9 cellular contexts compared by ENCODE assay signal in the genomic region with DNA sequence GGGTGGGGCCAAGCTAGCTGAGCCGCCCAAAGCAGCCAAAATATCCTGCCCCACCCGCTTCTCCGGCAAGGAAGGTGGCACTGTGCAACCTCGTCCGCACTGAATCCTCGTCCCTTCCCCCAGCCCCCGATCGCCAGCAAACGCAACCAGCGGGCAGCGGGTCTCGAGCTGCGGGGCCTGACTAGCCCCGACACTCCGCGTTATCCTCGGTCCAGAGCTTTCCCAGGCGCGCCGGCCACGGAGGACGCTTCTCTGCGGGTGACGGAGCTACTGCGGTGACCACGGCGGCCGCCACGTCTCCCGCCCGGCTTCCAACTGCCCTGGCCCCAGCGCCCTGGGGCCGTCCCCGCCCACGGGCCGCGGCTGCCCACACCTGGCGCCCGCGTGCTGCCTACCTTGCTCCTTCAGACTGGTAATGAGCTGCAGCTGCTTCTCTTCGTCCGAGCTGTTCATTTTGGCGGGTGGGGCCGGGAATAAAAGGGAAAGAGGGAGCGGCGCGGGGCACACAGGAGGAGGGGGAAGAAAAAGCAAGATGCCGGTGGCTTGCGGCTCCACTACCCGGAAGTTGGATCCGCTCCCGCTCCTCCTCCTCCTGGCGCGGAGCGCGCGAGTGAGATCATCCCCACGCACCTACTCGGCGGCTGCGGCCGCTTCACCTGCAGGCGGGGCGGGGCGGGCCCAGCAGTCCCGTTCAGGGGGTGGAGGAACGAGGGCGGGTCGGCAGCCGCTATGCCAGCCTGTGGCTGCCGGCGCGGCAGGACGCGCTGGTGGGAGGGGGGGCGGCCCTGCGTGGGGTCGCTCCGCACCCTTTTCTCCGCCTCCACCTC. TPM values are rescaled to one million over a fixed set of nuclear protein-coding genes. Genes with fewer than 3 reads are reported as not detected.
DNase-seq lines count a peak whose midpoint lies in the region; FAIRE-seq and TF ChIP-seq lines count a peak whose summit lies in the region.
"Had no signal": no experiment of that assay in that cellular context is flagged by ENCODE, and none has a peak within 500 bp of the region (broad histone marks: within the 10 kb centered on the region; RNA-seq: fewer than 3 reads in every experiment).

A gene with protein sequence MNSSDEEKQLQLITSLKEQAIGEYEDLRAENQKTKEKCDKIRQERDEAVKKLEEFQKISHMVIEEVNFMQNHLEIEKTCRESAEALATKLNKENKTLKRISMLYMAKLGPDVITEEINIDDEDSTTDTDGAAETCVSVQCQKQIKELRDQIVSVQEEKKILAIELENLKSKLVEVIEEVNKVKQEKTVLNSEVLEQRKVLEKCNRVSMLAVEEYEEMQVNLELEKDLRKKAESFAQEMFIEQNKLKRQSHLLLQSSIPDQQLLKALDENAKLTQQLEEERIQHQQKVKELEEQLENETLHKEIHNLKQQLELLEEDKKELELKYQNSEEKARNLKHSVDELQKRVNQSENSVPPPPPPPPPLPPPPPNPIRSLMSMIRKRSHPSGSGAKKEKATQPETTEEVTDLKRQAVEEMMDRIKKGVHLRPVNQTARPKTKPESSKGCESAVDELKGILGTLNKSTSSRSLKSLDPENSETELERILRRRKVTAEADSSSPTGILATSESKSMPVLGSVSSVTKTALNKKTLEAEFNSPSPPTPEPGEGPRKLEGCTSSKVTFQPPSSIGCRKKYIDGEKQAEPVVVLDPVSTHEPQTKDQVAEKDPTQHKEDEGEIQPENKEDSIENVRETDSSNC (minus strand): TSS at position 561 of the 827 bp plus-strand sequence. CDS start 108 bp downstream, at position 453.

- 1% methylated on average over 48 of the region's 80 CpGs for WGBS in smooth muscle cell (ENCODE audit: low lambda C conversion rate)

- no peaks in the 10 kb centered on the region for H3K9me3 ChIP-seq in kidney (ENCODE audit: control insufficient read depth in 1 of 2, low read length in 2 of 2)
- no peaks in the 10 kb centered on the region for H3K9me3 ChIP-seq in smooth muscle cell (replicated peaks; ENCODE audit: low read depth)

- H3K36me3 ChIP-seq in kidney (ENCODE audit: control insufficient read depth in 1 of 2, insufficient read depth in 2 of 2, low read length in 2 of 2) = no peaks in the 10 kb centered on the region
- H3K36me3 ChIP-seq in smooth muscle cell (ENCODE audit: low read depth) = no peaks in the 10 kb centered on the region

- H3K9ac ChIP-seq in kidney (ENCODE audit: low read length in 2 of 2) = peak within 1 kb of the TSS; percentile 29 to 72
- peak within 1 kb of the TSS; percentile 87 for H3K9ac ChIP-seq in smooth muscle cell (ENCODE audit: low read depth)

- H3K4me3 ChIP-seq in kidney (ENCODE audit: low read length in 2 of 2) (peak within 1 kb of the TSS; percentile 75 to 78), smooth muscle cell (peak within 1 kb of the TSS; percentile 98)

- intact Hi-C loops in kidney (cut with DNase I) = no loop called here

- TF ChIP-seq CTCF in kidney (IDR thresholded peaks at IDR 0.05; ENCODE audit: borderline replicate concordance, extremely low read depth, insufficient read depth) (no peak), smooth muscle cell (IDR thresholded peaks at IDR 0.05; ENCODE audit: borderline replicate concordance, insufficient read depth, poor library complexity, severe bottlenecking) (no peak)

- H3K4me2 ChIP-seq in smooth muscle cell = peak within 1 kb of the TSS; percentile 99

- in situ Hi-C loops in G401 (cut with HindIII; ENCODE audit: low sequenced_read_pairs) = no loop called here

- H3K27me3 ChIP-seq in smooth muscle cell (ENCODE audit: low read depth) = no peaks in the 10 kb centered on the region

- peak within 1 kb of the TSS; percentile 100 for H2AFZ ChIP-seq in smooth muscle cell (ENCODE audit: low read depth)

- peak; percentile 75 for DNase-seq in G401 (ENCODE audit: low spot score)
- DNase-seq in HCEC 1CT = peak; percentile 39
- DNase-seq in NCI-H128 (lab: John Stamatoyannopoulos, UW; ENCODE audit: unreplicated experiment) = peak; percentile 16
- DNase-seq in T follicular helper cell (ENCODE audit: low read depth) = peak; percentile 19
- peak; percentile 65 for DNase-seq in cerebellar cortex (ENCODE audit: low spot score)
- peak; percentile 93 for DNase-seq in kidney
- DNase-seq in smooth muscle cell (lab: John Stamatoyannopoulos, UW; ENCODE audit: unreplicated experiment) = peak; percentile 49
- DNase-seq in GM19240 (ENCODE audit: insufficient read length, low spot score) = no peak

- H4K20me1 ChIP-seq in smooth muscle cell (ENCODE audit: low read depth) = no peaks in the 10 kb centered on the region

- no peak for FAIRE-seq in kidney (lab: Jason Lieb, UNC)
- FAIRE-seq: colon had no signal

- H3K79me2 ChIP-seq in smooth muscle cell (ENCODE audit: low read depth) = peaks cover 5% of the 10 kb centered on the region

- H3F3A ChIP-seq in smooth muscle cell (ENCODE audit: low read depth) = no peaks in the 10 kb centered on the region

- H3K4me1 ChIP-seq in kidney (ENCODE audit: control insufficient read depth in 1 of 2, insufficient read depth in 1 of 2, low read depth in 1 of 2, low read length in 2 of 2) = peaks cover 4 to 5% of the 10 kb centered on the region in 2 donors
- H3K4me1 ChIP-seq in smooth muscle cell (ENCODE audit: low read depth) = peaks cover 5% of the 10 kb centered on the region

- H3K27ac ChIP-seq in kidney (ENCODE audit: low read depth in 2 of 2, low read length in 2 of 2) = peak within 1 kb of the TSS; percentile 56 to 64
- H3K27ac ChIP-seq in smooth muscle cell (ENCODE audit: low read depth) = no peak within 1 kb of the TSS

RNA-seq across cellular contexts. Expression of the gene that starts here (rescaled TPM):
- total RNA-seq in G401 (2014; rRNA removed; shearing (Covaris generic)) = 0.62 and 2.4 TPM in 2 replicates
- total RNA-seq in kidney (44.2 TPM), smooth muscle cell (4.8 and 39.2 TPM in 2 replicates)
- polyA plus RNA-seq in kidney (ENCODE audit: insufficient read depth, low read depth, low replicate concordance) (14.0 TPM), smooth muscle cell (1.3 and 4.4 TPM in 2 replicates)
